ENCODE assay signal across 8 cellular contexts in the genomic region with DNA sequence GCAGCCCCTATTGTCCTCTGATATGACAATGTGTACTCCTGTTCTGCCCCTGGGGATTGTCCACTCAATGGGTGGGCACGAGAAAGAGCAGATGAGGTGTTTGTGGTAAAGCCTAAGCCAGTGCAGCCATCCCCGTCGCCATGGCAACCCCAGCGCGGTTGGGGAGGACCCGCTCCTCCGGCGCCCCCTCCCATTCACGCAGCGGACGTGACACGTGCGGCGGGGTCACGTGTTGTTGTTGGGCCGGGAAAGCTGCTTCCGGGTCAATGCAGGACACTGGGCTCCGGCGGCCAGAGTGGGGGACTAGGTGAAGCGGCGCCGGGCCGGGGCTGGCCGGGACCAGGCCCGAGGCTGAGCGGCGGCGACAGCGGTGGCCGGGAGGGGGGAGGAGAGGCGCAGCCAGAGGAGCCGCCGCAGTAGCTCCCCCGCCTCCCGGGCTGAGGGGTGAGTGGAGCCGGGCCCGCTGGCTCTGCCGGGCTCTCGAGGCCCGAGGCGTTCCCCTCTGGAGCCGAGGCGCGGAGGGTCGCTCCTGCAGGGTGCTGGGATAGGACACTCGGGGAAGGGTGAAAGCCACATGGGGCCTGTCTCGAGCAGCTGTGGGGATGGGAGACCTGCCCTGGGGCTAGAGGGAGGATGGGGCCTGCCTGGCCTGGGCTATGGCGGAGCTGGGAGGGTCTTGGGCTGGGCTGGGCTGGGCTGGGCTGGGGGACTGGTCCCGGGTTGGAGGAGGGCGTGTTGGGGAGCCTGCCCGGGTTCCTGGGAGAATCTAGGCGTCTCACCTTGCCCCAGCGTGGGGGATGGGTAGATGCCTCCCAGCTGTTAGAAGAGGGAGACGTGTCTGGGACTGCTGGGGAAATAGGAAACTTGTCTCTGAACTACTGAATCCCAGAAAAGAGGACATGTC. TPM values are rescaled to one million over a fixed set of nuclear protein-coding genes. Genes with fewer than 3 reads are reported as not detected.
A peak's percentile ranks its signal among the peaks of the same experiment; 100 is the strongest.
DNase-seq lines count a peak whose midpoint lies in the region; ATAC-seq and TF ChIP-seq lines count a peak whose summit lies in the region.

A gene with protein sequence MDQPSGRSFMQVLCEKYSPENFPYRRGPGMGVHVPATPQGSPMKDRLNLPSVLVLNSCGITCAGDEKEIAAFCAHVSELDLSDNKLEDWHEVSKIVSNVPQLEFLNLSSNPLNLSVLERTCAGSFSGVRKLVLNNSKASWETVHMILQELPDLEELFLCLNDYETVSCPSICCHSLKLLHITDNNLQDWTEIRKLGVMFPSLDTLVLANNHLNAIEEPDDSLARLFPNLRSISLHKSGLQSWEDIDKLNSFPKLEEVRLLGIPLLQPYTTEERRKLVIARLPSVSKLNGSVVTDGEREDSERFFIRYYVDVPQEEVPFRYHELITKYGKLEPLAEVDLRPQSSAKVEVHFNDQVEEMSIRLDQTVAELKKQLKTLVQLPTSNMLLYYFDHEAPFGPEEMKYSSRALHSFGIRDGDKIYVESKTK (plus strand): TSS at position 255 of the 904 bp plus-strand sequence. CDS start 21,589 bp downstream, outside the sequence.

- no peak within 1 kb of the TSS for H2BK15ac ChIP-seq in neuronal stem cell (ENCODE audit: low read length)

- H3K9me2 ChIP-seq in Karpas-422 (replicated peaks; ENCODE audit: insufficient read depth, low read length), result no peaks in the 10 kb centered on the region

- no peaks in the 10 kb centered on the region; the same call in 1 of the 2 replicates for H4K20me1 ChIP-seq in Karpas-422 (ENCODE audit: insufficient read depth, low read depth, low read length)

- peaks cover 13% of the 10 kb centered on the region for H3K4me1 ChIP-seq in Karpas-422 (ENCODE audit: low read length)
- H3K4me1 ChIP-seq in foreskin keratinocyte, result no peaks in the 10 kb centered on the region
- H3K4me1 ChIP-seq in neuronal stem cell (ENCODE audit: control insufficient read depth in 2 of 2, insufficient read depth in 1 of 2, low read depth in 1 of 2, low read length in 2 of 2), result peaks cover 9 to 10% of the 10 kb centered on the region in 2 donors

- H2BK12ac ChIP-seq in neuronal stem cell (ENCODE audit: low read length), result no peak within 1 kb of the TSS

- no peaks in the 10 kb centered on the region for H3K27me3 ChIP-seq in Karpas-422 (ENCODE audit: low read length)
- no peaks in the 10 kb centered on the region for H3K27me3 ChIP-seq in foreskin keratinocyte
- no peaks in the 10 kb centered on the region for H3K27me3 ChIP-seq in neuronal stem cell (ENCODE audit: control insufficient read depth in 3 of 3, insufficient read depth in 3 of 3, low read depth in 1 of 3, low read length in 3 of 3)

- H3K9ac ChIP-seq in Karpas-422 (ENCODE audit: low read length), result peak within 1 kb of the TSS; percentile 75
- peak within 1 kb of the TSS; percentile 93 for H3K9ac ChIP-seq in neuronal stem cell (ENCODE audit: low read depth, low read length, poor library complexity)

- peak within 1 kb of the TSS; percentile 25 for H3K23ac ChIP-seq in neuronal stem cell (ENCODE audit: low read depth, low read length, poor library complexity)

- H3K14ac ChIP-seq in neuronal stem cell (ENCODE audit: low read length), result peak within 1 kb of the TSS; percentile 94

- H3K79me2 ChIP-seq in Karpas-422 (ENCODE audit: low read length), result peaks cover 13% of the 10 kb centered on the region

- no peak within 1 kb of the TSS for H2BK120ac ChIP-seq in neuronal stem cell (ENCODE audit: low read depth, low read length)

- peak within 1 kb of the TSS; percentile 86 for H2AK5ac ChIP-seq in neuronal stem cell (ENCODE audit: low read depth, low read length)

- H2BK5ac ChIP-seq in neuronal stem cell (ENCODE audit: low read length), result peak within 1 kb of the TSS; percentile 97

- ATAC-seq in GM21825 (IDR thresholded peaks at IDR 0.05; ENCODE audit: unreplicated experiment), result peak; percentile 92
- peak; percentile 69 for ATAC-seq in foreskin keratinocyte

- H3K4ac ChIP-seq in neuronal stem cell (ENCODE audit: low read length), result peak within 1 kb of the TSS; percentile 37

- no peak within 1 kb of the TSS for H4K91ac ChIP-seq in neuronal stem cell (ENCODE audit: low read depth, low read length, poor library complexity)

- WGBS in neuronal stem cell (ENCODE audit: extremely low coverage in 2 of 2, insufficient read length in 2 of 2, insufficient replicate concordance in 1 of 2), 2 donors, result no CpG with 5 or more reads among the region's 54 CpGs

- H3K4me3 ChIP-seq in Karpas-422 (ENCODE audit: low read length), result peak within 1 kb of the TSS; percentile 80
- H3K4me3 ChIP-seq in neuronal stem cell (ENCODE audit: low read length in 2 of 2), result peak within 1 kb of the TSS; percentile 81 to 92

- H2AFZ ChIP-seq in Karpas-422 (ENCODE audit: low read length) (0 out of 2 replicates have a peak within 1 kb of the TSS, but pooled peaks have one; percentile 56), neuronal stem cell (ENCODE audit: low read length) (peak within 1 kb of the TSS; percentile 72)

- DNase-seq in Daoy (ENCODE audit: low read depth) (peak; percentile 87), Karpas-422 (peak; percentile 88), SHP77 (lab: John Stamatoyannopoulos, UW) (peak; percentile 88 to 89), activated gamma-delta T cell (lab: John Stamatoyannopoulos, UW) (peak; percentile 58), foreskin keratinocyte (peak in 1 of 2 donors; percentile 30), neuronal stem cell (ENCODE audit: low spot score) (peak; percentile 85)

- H3K79me1 ChIP-seq in neuronal stem cell (ENCODE audit: low read depth, low read length), result peaks cover 10% of the 10 kb centered on the region

- H3K18ac ChIP-seq in neuronal stem cell (ENCODE audit: low read length), result peak within 1 kb of the TSS; percentile 90

- H3K4me2 ChIP-seq in Karpas-422 (ENCODE audit: low read depth, low read length, poor library complexity, severe bottlenecking) (peak within 1 kb of the TSS; percentile 84), neuronal stem cell (ENCODE audit: insufficient read depth, low read length, poor library complexity, severe bottlenecking) (peak within 1 kb of the TSS; percentile 92)

- H3K36me3 ChIP-seq in Karpas-422 (ENCODE audit: insufficient read depth, low read length) (no peaks in the 10 kb centered on the region), neuronal stem cell (replicated peaks in 1 of 2; ENCODE audit: control insufficient read depth in 2 of 2, insufficient read depth in 2 of 2, low read length in 2 of 2) (peaks cover 0 to 2% of the 10 kb centered on the region in 2 donors)

- H3K9me3 ChIP-seq in Karpas-422 (ENCODE audit: low read length) (no peaks in the 10 kb centered on the region), neuronal stem cell (replicated peaks in 1 of 2; ENCODE audit: control insufficient read depth in 2 of 2, insufficient read depth in 1 of 2, low read depth in 1 of 2, low read length in 2 of 2) (no peaks in the 10 kb centered on the region)

- TF ChIP-seq CTCF in foreskin keratinocyte (conservative IDR thresholded peaks at IDR 0.05) (no peak), subcutaneous adipose tissue (IDR thresholded peaks at IDR 0.05; ENCODE audit: low read depth) (no peak)

- no peak within 1 kb of the TSS for H4K8ac ChIP-seq in neuronal stem cell (ENCODE audit: low read depth, low read length)

- no peak within 1 kb of the TSS for H3K27ac ChIP-seq in Karpas-422 (ENCODE audit: low read length)
- peak within 1 kb of the TSS; percentile 16 for H3K27ac ChIP-seq in foreskin keratinocyte
- no peak within 1 kb of the TSS for H3K27ac ChIP-seq in neuronal stem cell (replicated peaks; ENCODE audit: low read length)

RNA-seq across cellular contexts. Expression of the gene that starts here (rescaled TPM):
- total RNA-seq in Daoy (2014; rRNA removed; shearing (Covaris generic)), result 6.7 and 11.2 TPM in 2 replicates
- 3.3 and 7.0 TPM in 2 replicates for total RNA-seq in Karpas-422 (2014; rRNA removed; shearing (Covaris generic); ENCODE audit: low replicate concordance)
- total RNA-seq in foreskin keratinocyte (9.7 TPM in 2 replicates), subcutaneous adipose tissue (10 to 100 TPM; 15.8 to 26.0 (median 18.2) TPM)
- 1.9 and 2.3 TPM in 2 replicates for polyA plus RNA-seq in foreskin keratinocyte
- polyA plus RNA-seq in neuronal stem cell (2013, experiment 1 of 2), result 6.8 TPM
- 6.7 TPM for polyA plus RNA-seq in neuronal stem cell (2013, experiment 2 of 2)
